Comparison of ENCODE assay signal across 8 cellular contexts in the genomic region with DNA sequence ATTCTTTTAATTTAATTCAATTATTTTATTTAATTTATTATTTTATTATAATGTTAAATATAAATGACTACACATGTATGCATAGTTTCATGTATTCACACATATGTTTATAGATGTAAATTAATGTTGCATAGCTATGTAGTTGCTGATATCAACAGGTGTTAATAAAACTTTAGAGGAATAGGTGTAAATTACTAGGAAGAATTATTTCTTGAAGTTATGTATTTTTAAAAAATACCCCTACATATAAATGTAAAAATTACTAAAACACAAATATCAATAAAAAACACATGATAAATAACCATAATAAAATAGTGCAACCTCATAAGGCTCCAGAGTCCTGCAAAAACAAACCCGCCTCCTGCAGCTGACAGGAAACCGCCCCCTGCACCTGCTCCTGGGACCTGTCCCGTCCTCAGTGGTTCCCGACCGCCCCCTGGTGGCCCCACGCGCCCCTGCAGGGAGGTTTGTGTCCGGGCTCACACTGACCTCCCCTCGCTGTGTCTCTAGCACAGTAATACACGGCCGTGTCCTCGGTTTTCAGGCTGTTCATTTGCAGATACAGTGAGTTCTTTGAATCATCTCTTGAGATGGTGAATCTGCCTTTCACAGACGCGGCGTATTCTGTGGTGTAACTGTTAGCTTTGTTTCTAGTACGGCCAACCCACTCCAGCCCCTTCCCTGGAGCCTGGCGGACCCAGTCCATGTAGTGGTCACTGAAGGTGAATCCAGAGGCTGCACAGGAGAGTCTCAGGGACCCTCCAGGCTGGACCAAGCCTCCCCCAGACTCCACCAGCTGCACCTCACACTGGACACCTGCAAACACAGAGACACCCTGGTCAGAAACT.
DNase-seq lines count a peak whose midpoint lies in the region; ATAC-seq and TF ChIP-seq lines count a peak whose summit lies in the region.

No MANE protein-coding gene starts in this region.

- TF ChIP-seq POLR2A in heart left ventricle (IDR thresholded peaks at IDR 0.05) = no peak

- no peaks in the 10 kb centered on the region for H4K20me1 ChIP-seq in OCI-LY1 (ENCODE audit: insufficient read depth, low read length)

- no peaks in the 10 kb centered on the region for H3K9me2 ChIP-seq in OCI-LY1 (ENCODE audit: low read depth, low read length)

- WGBS in heart left ventricle, 4 donors = 40 to 46% (median 44%) methylated on average over 17 of the region's 17 CpGs

- H3K27ac ChIP-seq in OCI-LY1 (ENCODE audit: low read depth, low read length, poor library complexity, severe bottlenecking) = peak overlapping the region; percentile 66
- no peak overlapping the region for H3K27ac ChIP-seq in heart left ventricle

- no peak overlapping the region for H2AFZ ChIP-seq in OCI-LY1 (ENCODE audit: low read length)

- no peaks in the 10 kb centered on the region for H3F3A ChIP-seq in OCI-LY1 (ENCODE audit: insufficient read depth, low read length)

- H3K79me2 ChIP-seq in OCI-LY1 (ENCODE audit: insufficient read depth, low read length) = no peaks in the 10 kb centered on the region

- DNase-seq in COLO668 (lab: John Stamatoyannopoulos, UW; ENCODE audit: unreplicated experiment) (peak; percentile 90), heart left ventricle (peak in 4 of 5 donors; percentile 37 to 80 (median 42))
- peak; percentile 76 for DNase-seq in activated T-cell treated with anti-CD3 and anti-CD28 coated beads, Interleukin-2, amount 50 U/mL, for 1 hour
- peak; percentile 84 to 85 for DNase-seq in stimulated activated CD4-positive, alpha-beta T cell treated with anti-CD3 and anti-CD28 coated beads, Interleukin-2, amount 100 ng/mL, for 48 hours

- H3K9ac ChIP-seq in OCI-LY1 (ENCODE audit: low read length) = peak overlapping the region; percentile 50; the same call in 1 of the 2 replicates

- ATAC-seq in HG02981 (IDR thresholded peaks at IDR 0.05; ENCODE audit: unreplicated experiment) = peak; percentile 50
- no peak for ATAC-seq in heart left ventricle
- ATAC-seq in GM21367 (IDR thresholded peaks at IDR 0.05; ENCODE audit: unreplicated experiment) = no peak
- ATAC-seq in GM21528 (IDR thresholded peaks at IDR 0.05; ENCODE audit: low FRiP score, unreplicated experiment) = no peak

- H3K36me3 ChIP-seq in OCI-LY1 (ENCODE audit: insufficient read depth, low read length) (no peaks in the 10 kb centered on the region), heart left ventricle (no peaks in the 10 kb centered on the region)

- H3K27me3 ChIP-seq in OCI-LY1 (ENCODE audit: insufficient read depth, low read length) (no peaks in the 10 kb centered on the region), heart left ventricle (peaks cover 0 to 10% (median 0%) of the 10 kb centered on the region in 9 donors)

- H3K4me3 ChIP-seq in OCI-LY1 (ENCODE audit: low read depth, low read length, poor library complexity, severe bottlenecking) (peak overlapping the region; percentile 46), heart left ventricle (no peak overlapping the region)

- H3K4me2 ChIP-seq in OCI-LY1 (ENCODE audit: low read length) = peak overlapping the region; percentile 52

- no peaks in the 10 kb centered on the region for H3K9me3 ChIP-seq in OCI-LY1 (ENCODE audit: low read length)
- H3K9me3 ChIP-seq in heart left ventricle = no peaks in the 10 kb centered on the region

- TF ChIP-seq CTCF in OCI-LY1 (IDR thresholded peaks at IDR 0.05; ENCODE audit: low read length) (peak; percentile 99), heart left ventricle (IDR thresholded peaks at IDR 0.05) (peak in 11 of 12 donors; percentile 20 to 68 (median 50))

- intact Hi-C loops in heart left ventricle (cut with DNase I) = no loop called here

- H3K4me1 ChIP-seq in OCI-LY1 (ENCODE audit: insufficient read depth, low read length, severe bottlenecking) = peaks cover 60% of the 10 kb centered on the region
- H3K4me1 ChIP-seq in heart left ventricle = no peaks in the 10 kb centered on the region
